In the genomic region with DNA sequence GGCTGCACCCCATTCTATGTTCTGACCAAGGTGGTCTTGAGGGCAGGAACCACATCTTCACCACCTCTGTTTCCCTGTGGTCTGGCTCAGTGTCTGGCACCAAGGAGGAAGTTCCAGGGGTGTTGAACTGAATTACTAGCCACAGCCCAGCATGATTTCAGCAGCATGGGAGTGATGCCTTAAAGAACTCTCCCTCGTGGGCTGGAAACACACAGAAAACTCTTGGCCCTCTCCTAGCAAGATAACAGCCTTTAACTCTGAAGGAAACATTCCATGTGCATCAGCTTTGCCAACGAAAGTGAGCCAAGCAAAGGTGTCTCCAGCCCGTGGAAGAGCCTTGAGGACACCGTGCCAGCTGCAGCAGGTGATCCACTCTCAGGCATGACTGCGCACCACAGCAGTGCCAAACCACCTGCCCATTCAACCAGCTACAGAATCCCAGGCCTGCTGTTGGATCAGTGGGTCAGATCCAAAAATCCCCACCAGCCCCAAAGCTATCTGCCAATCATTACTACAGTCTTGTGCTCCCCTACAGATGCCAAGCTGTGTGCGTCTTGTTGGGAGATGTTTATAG, we compare ENCODE assay signal across 18 cellular contexts.
DNase-seq lines count a peak whose midpoint lies in the region; ATAC-seq and TF ChIP-seq lines count a peak whose summit lies in the region.
"Had no signal": no experiment of that assay in that cellular context is flagged by ENCODE, and none has a peak within 500 bp of the region (broad histone marks: within the 10 kb centered on the region; RNA-seq: fewer than 3 reads in every experiment).

No MANE protein-coding gene starts in this region.

- H3K9me3 ChIP-seq in left ventricle myocardium inferior (replicated peaks) (no peaks in the 10 kb centered on the region), body of pancreas (no peaks in the 10 kb centered on the region)
- H3K9me3 ChIP-seq: A549, BLaER1 had no signal

- DNase-seq in left ventricle myocardium superior (no peak), left ventricle myocardium inferior (no peak), body of pancreas (peak; percentile 81 to 92 (median 88)), NCI-H69 (lab: John Stamatoyannopoulos, UW) (no peak), DMS53 treated with DMSO at 0.1 percent for 48 hours (lab: John Stamatoyannopoulos, UW; ENCODE audit: unreplicated experiment) (no peak), foreskin fibroblast (no peak)
- DNase-seq: CD4-positive, alpha-beta memory T cell; H7; MV-4-11; NCI-H1417 treated with DMSO at 0.1 percent for 48 hours; NCI-H1930; NCI-H2171 treated with DMSO at 0.1 percent for 48 hours; NCI-H774 had no signal

- no peak for TF ChIP-seq CTCF in left ventricle myocardium inferior (IDR thresholded peaks at IDR 0.05; ENCODE audit: borderline replicate concordance)
- no peak for TF ChIP-seq CTCF in body of pancreas (IDR thresholded peaks at IDR 0.05)
- no peak for TF ChIP-seq CTCF in nephron (IDR thresholded peaks at IDR 0.05; ENCODE audit: unreplicated experiment in 3 of 3)
- TF ChIP-seq CTCF in foreskin fibroblast (IDR thresholded peaks at IDR 0.05; ENCODE audit: low read depth, low read length): no peak

- TF ChIP-seq POLR2A in body of pancreas (IDR thresholded peaks at IDR 0.05): no peak

- intact Hi-C loops in left ventricle myocardium superior (cut with micrococcal nuclease) (no loop called here), left ventricle myocardium inferior (cut with micrococcal nuclease) (no loop called here), body of pancreas (cut with DNase I) (no loop called here)

- H3K27ac Mint-ChIP-seq in nephron: peak overlapping the region in 2 of 3 experiments; percentile 20 to 28
- H3K27ac Mint-ChIP-seq: CD4-positive, alpha-beta memory T cell had no signal

- peaks cover 42% of the 10 kb centered on the region for H3K4me1 Mint-ChIP-seq in nephron
- H3K4me1 Mint-ChIP-seq: CD4-positive, alpha-beta memory T cell had no signal

- no peaks in the 10 kb centered on the region for H3K36me3 ChIP-seq in left ventricle myocardium inferior
- H3K36me3 ChIP-seq in body of pancreas (replicated peaks in 1 of 2; ENCODE audit: insufficient read depth in 1 of 2, low read depth in 2 of 2): no peaks in the 10 kb centered on the region
- H3K36me3 ChIP-seq: BLaER1 had no signal

- WGBS in body of pancreas, 2 donors: 23 to 50% methylated on average over 2 to 6 of the region's 6 CpGs

- H3K4me3 ChIP-seq in left ventricle myocardium inferior (no peak overlapping the region), body of pancreas (no peak overlapping the region), foreskin fibroblast (ENCODE audit: low read depth in 1 of 2, low read length in 2 of 2) (no peak overlapping the region)
- H3K4me3 ChIP-seq: A549, BLaER1 had no signal

- no peaks in the 10 kb centered on the region for H3K9me3 Mint-ChIP-seq in nephron

- H3K4me3 Mint-ChIP-seq in nephron: no peak overlapping the region
- H3K4me3 Mint-ChIP-seq: CD4-positive, alpha-beta memory T cell had no signal

- peaks cover 16% of the 10 kb centered on the region for H3K27me3 Mint-ChIP-seq in nephron (ENCODE audit: low read depth)

- H3K4me1 ChIP-seq in left ventricle myocardium inferior (peaks cover 28% of the 10 kb centered on the region), body of pancreas (peaks cover 19% of the 10 kb centered on the region)
- H3K4me1 ChIP-seq: BLaER1 had no signal

- H3K36me3 Mint-ChIP-seq in nephron (ENCODE audit: low read depth): no peaks in the 10 kb centered on the region
- H3K36me3 Mint-ChIP-seq: CD4-positive, alpha-beta memory T cell had no signal

- H3K27me3 ChIP-seq in left ventricle myocardium inferior (ENCODE audit: low read depth) (no peaks in the 10 kb centered on the region), body of pancreas (no peaks in the 10 kb centered on the region)

- ATAC-seq in left ventricle myocardium superior: peak; percentile 47
- peak; percentile 95 for ATAC-seq in body of pancreas
- ATAC-seq in HG02884 (IDR thresholded peaks at IDR 0.05; ENCODE audit: unreplicated experiment): no peak
- ATAC-seq: A549 had no signal

- H3K27ac ChIP-seq in left ventricle myocardium inferior (replicated peaks) (no peak overlapping the region), body of pancreas (peak overlapping the region in 2 of 4 donors; percentile 22 to 46)
- H3K27ac ChIP-seq: BLaER1, KMS-11 had no signal

Comparison
In these comparisons a context has a peak if more than half of its experiments do, and no peak if none do; other contexts are left out.
1. DNase-seq: peak in body of pancreas (4 of 4); none in left ventricle myocardium superior (single experiment), left ventricle myocardium inferior (single experiment), NCI-H69 (single experiment), DMS53 treated with DMSO at 0.1 percent for 48 hours (single experiment) and foreskin fibroblast (0 of 2).